28 cellular contexts compared by ENCODE assay signal in genomic region chr12:113169697-113170096, GRCh38. TPM values are rescaled to one million over a fixed set of nuclear protein-coding genes. Genes with fewer than 3 reads are reported as not detected.
"Had no signal": no experiment of that assay in that cellular context is flagged by ENCODE, and none has a peak within 500 bp of the region (broad histone marks: within the 10 kb centered on the region; RNA-seq: fewer than 3 reads in every experiment).

No MANE protein-coding gene starts in this region.

- H3K27me3 ChIP-seq: dorsolateral prefrontal cortex, heart left ventricle, right lobe of liver, testis, tibial nerve, upper lobe of right lung, vagina had no signal

- ATAC-seq: esophagus mucosa; heart left ventricle; left lobe of liver; naive thymus-derived CD4-positive, alpha-beta T cell; psoas muscle; right lobe of liver; stimulated activated effector memory CD8-positive, alpha-beta T cell treated with anti-CD3 and anti-CD28 coated beads, Interleukin-12 subunit alpha, Interleukin-12 subunit beta, amount 100 ng/mL, for 72 hours; stimulated activated naive CD8-positive, alpha-beta T cell treated with anti-CD3 and anti-CD28 coated beads, Interleukin-15, amount 100 ng/mL, for 72 hours; upper lobe of right lung had no signal

- H3K27me3 Mint-ChIP-seq: naive thymus-derived CD4-positive, alpha-beta T cell; stimulated activated naive CD8-positive, alpha-beta T cell treated with anti-CD3 and anti-CD28 coated beads, Interleukin-15, amount 100 ng/mL, for 72 hours had no signal

- H3K9me3 Mint-ChIP-seq: naive thymus-derived CD4-positive, alpha-beta T cell; nephron progenitor cell; stimulated activated effector memory CD8-positive, alpha-beta T cell treated with anti-CD3 and anti-CD28 coated beads, Interleukin-12 subunit alpha, Interleukin-12 subunit beta, amount 100 ng/mL, for 72 hours; stimulated activated naive CD8-positive, alpha-beta T cell treated with anti-CD3 and anti-CD28 coated beads, Interleukin-15, amount 100 ng/mL, for 72 hours had no signal

- H3K9me3 ChIP-seq: heart left ventricle, psoas muscle, right lobe of liver, testis, tibial nerve, upper lobe of right lung, vagina had no signal

- H3K4me3 Mint-ChIP-seq: naive thymus-derived CD4-positive, alpha-beta T cell; nephron progenitor cell; stimulated activated effector memory CD8-positive, alpha-beta T cell treated with anti-CD3 and anti-CD28 coated beads, Interleukin-12 subunit alpha, Interleukin-12 subunit beta, amount 100 ng/mL, for 72 hours; stimulated activated naive CD8-positive, alpha-beta T cell treated with anti-CD3 and anti-CD28 coated beads, Interleukin-15, amount 100 ng/mL, for 72 hours had no signal

- H3K4me3 ChIP-seq: dorsolateral prefrontal cortex, heart left ventricle, psoas muscle, right lobe of liver, testis, tibial nerve, upper lobe of right lung, vagina had no signal

- H3K27ac Mint-ChIP-seq: naive thymus-derived CD4-positive, alpha-beta T cell; nephron progenitor cell; stimulated activated effector memory CD8-positive, alpha-beta T cell treated with anti-CD3 and anti-CD28 coated beads, Interleukin-12 subunit alpha, Interleukin-12 subunit beta, amount 100 ng/mL, for 72 hours; stimulated activated naive CD8-positive, alpha-beta T cell treated with anti-CD3 and anti-CD28 coated beads, Interleukin-15, amount 100 ng/mL, for 72 hours had no signal

- H3K4me1 ChIP-seq: heart left ventricle, psoas muscle, right lobe of liver, tibial nerve, vagina had no signal

- DNase-seq: dorsolateral prefrontal cortex; effector CD8-positive, alpha-beta T cell; hypothalamus; kidney glomerular epithelial cell; mammary epithelial cell; naive thymus-derived CD4-positive, alpha-beta T cell; nephron progenitor cell; retina; right lobe of liver; stimulated activated CD4-positive, alpha-beta T cell treated with anti-CD3 and anti-CD28 coated beads, Interleukin-4, amount 100 ng/mL, for 1 hour; stimulated activated CD8-positive, alpha-beta memory T cell treated with anti-CD3 and anti-CD28 coated beads, Interleukin-4, amount 100 ng/mL, for 48 hours; stimulated activated naive CD8-positive, alpha-beta T cell treated with anti-CD3 and anti-CD28 coated beads, Interleukin-15, amount 100 ng/mL, for 72 hours; testis; upper lobe of right lung had no signal

- H3K27ac ChIP-seq: dorsolateral prefrontal cortex, heart left ventricle, psoas muscle, right lobe of liver, testis, tibial nerve, upper lobe of right lung, vagina had no signal

RNA-seq across cellular contexts. Expression of gene CFAP73, which starts 20.2 kb away (rescaled TPM):
- total RNA-seq: fibroblast of lung, frontal cortex, glomerular endothelial cell, heart left ventricle, left lobe of liver, mammary epithelial cell, mesenteric fat pad, mononuclear cell, omental fat pad, psoas muscle, subcutaneous adipose tissue, tibial nerve, upper lobe of right lung, vagina had no signal
- polyA plus RNA-seq: fibroblast of lung; mammary epithelial cell; naive thymus-derived CD4-positive, alpha-beta T cell had no signal

RNA-seq across cellular contexts. Expression of gene RASAL1, which starts 34.1 kb away (rescaled TPM):
- total RNA-seq: fibroblast of lung, glomerular endothelial cell, heart left ventricle, mesenteric fat pad, omental fat pad, subcutaneous adipose tissue had no signal
- polyA plus RNA-seq: fibroblast of lung, heart left ventricle, psoas muscle had no signal
